ENCODE assay signal across 1 cellular context in the genomic region with DNA sequence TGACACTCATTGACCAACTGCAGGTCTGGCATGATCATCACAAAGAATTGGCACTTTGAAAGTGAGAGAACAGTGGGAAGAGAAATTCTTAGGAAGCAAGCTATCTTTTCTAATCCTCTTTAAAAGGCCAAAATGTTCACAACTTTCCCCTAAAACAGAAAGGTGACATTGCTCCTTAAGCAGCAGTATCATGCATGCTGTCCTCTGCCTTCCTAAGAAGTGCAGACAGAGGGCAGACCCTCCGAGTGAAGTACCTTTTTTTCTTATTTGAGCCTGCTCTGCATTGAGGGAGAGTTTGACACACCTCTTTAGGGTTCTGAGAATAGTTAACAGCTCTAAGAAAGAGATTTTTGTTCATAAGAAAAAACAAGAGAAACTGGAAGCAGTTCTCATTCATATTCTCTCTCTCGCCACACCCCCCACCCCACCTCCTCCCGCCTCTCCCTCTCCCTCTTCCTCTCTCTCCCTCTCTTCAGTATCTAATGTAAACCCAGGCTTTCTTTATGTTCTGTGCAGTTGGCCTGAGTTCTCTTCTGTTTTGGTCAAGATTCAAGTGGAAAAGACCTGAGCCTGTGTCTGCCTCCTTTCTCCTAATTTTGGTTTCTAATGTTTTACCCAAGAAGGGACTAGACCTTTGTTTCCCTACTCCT.
TF ChIP-seq lines count a peak whose summit lies in the region.

No MANE protein-coding gene starts in this region.

TF ChIP-seq in SK-N-SH treated with all-trans-retinoic acid at 6 μM for 48 hours, 23 proteins besides CTCF, POLR2A, EP300 and RAD21 (continued from another document):
- TF ChIP-seq TOX (CRISPR knock-in tag; IDR thresholded peaks at IDR 0.05; ENCODE audit: borderline replicate concordance) (no peak), CREB5 (CRISPR knock-in tag; IDR thresholded peaks at IDR 0.05; ENCODE audit: low read depth) (no peak), ARNTL (CRISPR knock-in tag; IDR thresholded peaks at IDR 0.05; ENCODE audit: borderline replicate concordance, low read depth) (no peak)
- TF ChIP-seq, protein P1, sequence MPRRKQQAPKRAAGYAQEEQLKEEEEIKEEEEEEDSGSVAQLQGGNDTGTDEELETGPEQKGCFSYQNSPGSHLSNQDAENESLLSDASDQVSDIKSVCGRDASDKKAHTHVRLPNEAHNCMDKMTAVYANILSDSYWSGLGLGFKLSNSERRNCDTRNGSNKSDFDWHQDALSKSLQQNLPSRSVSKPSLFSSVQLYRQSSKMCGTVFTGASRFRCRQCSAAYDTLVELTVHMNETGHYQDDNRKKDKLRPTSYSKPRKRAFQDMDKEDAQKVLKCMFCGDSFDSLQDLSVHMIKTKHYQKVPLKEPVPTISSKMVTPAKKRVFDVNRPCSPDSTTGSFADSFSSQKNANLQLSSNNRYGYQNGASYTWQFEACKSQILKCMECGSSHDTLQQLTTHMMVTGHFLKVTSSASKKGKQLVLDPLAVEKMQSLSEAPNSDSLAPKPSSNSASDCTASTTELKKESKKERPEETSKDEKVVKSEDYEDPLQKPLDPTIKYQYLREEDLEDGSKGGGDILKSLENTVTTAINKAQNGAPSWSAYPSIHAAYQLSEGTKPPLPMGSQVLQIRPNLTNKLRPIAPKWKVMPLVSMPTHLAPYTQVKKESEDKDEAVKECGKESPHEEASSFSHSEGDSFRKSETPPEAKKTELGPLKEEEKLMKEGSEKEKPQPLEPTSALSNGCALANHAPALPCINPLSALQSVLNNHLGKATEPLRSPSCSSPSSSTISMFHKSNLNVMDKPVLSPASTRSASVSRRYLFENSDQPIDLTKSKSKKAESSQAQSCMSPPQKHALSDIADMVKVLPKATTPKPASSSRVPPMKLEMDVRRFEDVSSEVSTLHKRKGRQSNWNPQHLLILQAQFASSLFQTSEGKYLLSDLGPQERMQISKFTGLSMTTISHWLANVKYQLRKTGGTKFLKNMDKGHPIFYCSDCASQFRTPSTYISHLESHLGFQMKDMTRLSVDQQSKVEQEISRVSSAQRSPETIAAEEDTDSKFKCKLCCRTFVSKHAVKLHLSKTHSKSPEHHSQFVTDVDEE (CRISPR knock-in tag; IDR thresholded peaks at IDR 0.05): no peak
